ENCODE assay signal across 29 cellular contexts in the genomic region with DNA sequence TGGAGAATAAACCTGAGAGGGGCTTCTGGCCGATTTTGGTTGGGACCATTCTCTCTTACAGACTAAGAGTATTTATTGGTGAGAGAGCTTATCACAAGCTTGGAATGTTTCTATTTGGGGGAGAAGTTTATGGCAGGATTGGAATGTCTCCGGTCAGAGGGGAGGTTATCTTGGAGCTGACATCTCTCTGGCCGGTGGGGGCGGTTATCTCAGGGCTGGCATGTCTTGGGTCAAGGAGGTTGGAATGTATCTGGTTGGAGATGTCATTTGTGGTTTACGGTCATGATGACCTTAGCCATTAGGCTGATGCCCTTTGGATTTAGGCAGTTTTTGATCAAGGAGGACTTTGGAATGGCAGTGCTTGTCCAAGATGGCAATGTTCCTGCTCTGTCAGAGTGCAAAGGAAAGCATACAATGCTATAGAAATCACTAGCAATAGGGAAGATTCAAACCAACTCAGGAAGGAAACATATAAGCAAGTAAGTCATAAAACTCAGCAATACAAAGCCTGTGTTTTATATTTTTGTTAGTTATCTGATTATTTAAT.
"Had no signal": no experiment of that assay in that cellular context is flagged by ENCODE, and none has a peak within 500 bp of the region (broad histone marks: within the 10 kb centered on the region; RNA-seq: fewer than 3 reads in every experiment).

No MANE protein-coding gene starts in this region.

- H3K4me1 Mint-ChIP-seq: immature natural killer cell; naive thymus-derived CD8-positive, alpha-beta T cell; nephron; neural progenitor cell; stimulated activated effector memory CD8-positive, alpha-beta T cell treated with anti-CD3 and anti-CD28 coated beads, Interleukin-12 subunit alpha, Interleukin-12 subunit beta, amount 100 ng/mL, for 72 hours had no signal

- H3K36me3 ChIP-seq: heart left ventricle, lower lobe of right lung, neural progenitor cell, neutrophil, prostate gland, spleen, suprapubic skin, thoracic aorta, tibial artery, upper lobe of right lung had no signal

- H3K9me3 ChIP-seq: lower lobe of right lung, neutrophil, prostate gland, suprapubic skin, thoracic aorta, tibial artery, upper lobe of right lung had no signal

- H3K27ac ChIP-seq: heart left ventricle, lower lobe of right lung, neural progenitor cell, neutrophil, prostate gland, skin epidermis, spleen, suprapubic skin, thoracic aorta, tibial artery, upper lobe of right lung had no signal

- H3K27me3 ChIP-seq: heart left ventricle, neural progenitor cell, neutrophil, spleen, suprapubic skin, tibial artery, upper lobe of right lung had no signal

- DNase-seq: heart left ventricle; hypothalamus; immature natural killer cell; left ventricle myocardium superior; lower lobe of right lung; mammary epithelial cell; mesenchymal stem cell; naive thymus-derived CD8-positive, alpha-beta T cell; occipital lobe; retina; right cardiac atrium; spleen; stimulated activated CD4-positive, alpha-beta T cell treated with anti-CD3 and anti-CD28 coated beads, Interleukin-4, amount 100 ng/mL, for 24 hours; stimulated activated naive CD4-positive, alpha-beta T cell; tibial artery; trophoblast cell; upper lobe of right lung had no signal

- H3K9ac ChIP-seq: neural progenitor cell had no signal

- H3K4me2 ChIP-seq: neural progenitor cell had no signal

- H3K27ac Mint-ChIP-seq: immature natural killer cell; naive thymus-derived CD8-positive, alpha-beta T cell; nephron; neural progenitor cell; stimulated activated effector memory CD8-positive, alpha-beta T cell treated with anti-CD3 and anti-CD28 coated beads, Interleukin-12 subunit alpha, Interleukin-12 subunit beta, amount 100 ng/mL, for 72 hours; stimulated activated naive CD8-positive, alpha-beta T cell treated with anti-CD3 and anti-CD28 coated beads, Interleukin-15, Interleukin-2, amounts not matched to agents 100 ng/mL and 50 ng/mL, for 24 hours had no signal

- H3K4me1 ChIP-seq: heart left ventricle, lower lobe of right lung, neural progenitor cell, prostate gland, spleen, suprapubic skin, tibial artery, upper lobe of right lung had no signal

- FAIRE-seq: islet of Langerhans, urothelium cell line had no signal

- H3K36me3 Mint-ChIP-seq: immature natural killer cell; naive thymus-derived CD8-positive, alpha-beta T cell; stimulated activated effector memory CD8-positive, alpha-beta T cell treated with anti-CD3 and anti-CD28 coated beads, Interleukin-12 subunit alpha, Interleukin-12 subunit beta, amount 100 ng/mL, for 72 hours had no signal

- H3K4me3 ChIP-seq: heart left ventricle, lower lobe of right lung, neural progenitor cell, prostate gland, skin epidermis, spleen, suprapubic skin, thoracic aorta, tibial artery, upper lobe of right lung had no signal

- H3K27me3 Mint-ChIP-seq: naive thymus-derived CD8-positive, alpha-beta T cell; stimulated activated naive CD8-positive, alpha-beta T cell treated with anti-CD3 and anti-CD28 coated beads, Interleukin-15, Interleukin-2, amounts not matched to agents 100 ng/mL and 50 ng/mL, for 24 hours had no signal

- ATAC-seq: heart left ventricle; left ventricle myocardium superior; lower lobe of right lung; naive thymus-derived CD8-positive, alpha-beta T cell; right cardiac atrium; sciatic nerve; stimulated activated effector memory CD8-positive, alpha-beta T cell treated with anti-CD3 and anti-CD28 coated beads, Interleukin-12 subunit alpha, Interleukin-12 subunit beta, amount 100 ng/mL, for 72 hours; upper lobe of right lung had no signal

- H2AFZ ChIP-seq: neural progenitor cell had no signal

- H3K4me3 Mint-ChIP-seq: immature natural killer cell; naive thymus-derived CD8-positive, alpha-beta T cell; nephron; neural progenitor cell; stimulated activated effector memory CD8-positive, alpha-beta T cell treated with anti-CD3 and anti-CD28 coated beads, Interleukin-12 subunit alpha, Interleukin-12 subunit beta, amount 100 ng/mL, for 72 hours; stimulated activated naive CD8-positive, alpha-beta T cell treated with anti-CD3 and anti-CD28 coated beads, Interleukin-15, Interleukin-2, amounts not matched to agents 100 ng/mL and 50 ng/mL, for 24 hours had no signal
